In genomic region chr7:75531359-75531821, GRCh38 we compare ENCODE assay signal across 2 cellular contexts.
TF ChIP-seq lines count a peak whose summit lies in the region.

No MANE protein-coding gene starts in this region.

TF ChIP-seq in HEK293, 187 proteins besides CTCF, POLR2A, EP300 and RAD21 (continued from another document):
- TF ChIP-seq PRDM1 (tag by site-specific recombination; IDR thresholded peaks at IDR 0.05) (peak; percentile 48; the same call in 1 of the 2 replicates), PRDM10 (tag by site-specific recombination; IDR thresholded peaks at IDR 0.05) (peak; percentile 63), ZBTB8A (tag by site-specific recombination; IDR thresholded peaks at IDR 0.05) (no peak), OSR2 (tag by site-specific recombination; IDR thresholded peaks at IDR 0.05) (0 out of 2 replicates have a peak, but pooled peaks have one; percentile 32), KLF8 (tag by site-specific recombination; IDR thresholded peaks at IDR 0.05) (peak; percentile 51), ZSCAN30 (tag by site-specific recombination; IDR thresholded peaks at IDR 0.05) (no peak)
- TF ChIP-seq, protein P1, sequence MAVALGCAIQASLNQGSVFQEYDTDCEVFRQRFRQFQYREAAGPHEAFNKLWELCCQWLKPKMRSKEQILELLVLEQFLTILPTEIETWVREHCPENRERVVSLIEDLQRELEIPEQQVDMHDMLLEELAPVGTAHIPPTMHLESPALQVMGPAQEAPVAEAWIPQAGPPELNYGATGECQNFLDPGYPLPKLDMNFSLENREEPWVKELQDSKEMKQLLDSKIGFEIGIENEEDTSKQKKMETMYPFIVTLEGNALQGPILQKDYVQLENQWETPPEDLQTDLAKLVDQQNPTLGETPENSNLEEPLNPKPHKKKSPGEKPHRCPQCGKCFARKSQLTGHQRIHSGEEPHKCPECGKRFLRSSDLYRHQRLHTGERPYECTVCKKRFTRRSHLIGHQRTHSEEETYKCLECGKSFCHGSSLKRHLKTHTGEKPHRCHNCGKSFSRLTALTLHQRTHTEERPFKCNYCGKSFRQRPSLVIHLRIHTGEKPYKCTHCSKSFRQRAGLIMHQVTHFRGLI (tag by site-specific recombination; IDR thresholded peaks at IDR 0.05): peak; percentile 84

TF ChIP-seq in WTC11, 78 proteins besides CTCF, POLR2A, EP300 and RAD21 (continued from another document):
- TF ChIP-seq ZBTB21 (CRISPR knock-in tag; IDR thresholded peaks at IDR 0.05; ENCODE audit: borderline replicate concordance) (no peak), PRDM15 (CRISPR knock-in tag; IDR thresholded peaks at IDR 0.05) (no peak), ELF4 (CRISPR knock-in tag; IDR thresholded peaks at IDR 0.05; ENCODE audit: low read depth) (no peak), MXD4 (CRISPR knock-in tag; IDR thresholded peaks at IDR 0.05; ENCODE audit: borderline replicate concordance) (no peak)
- TF ChIP-seq, protein P2, sequence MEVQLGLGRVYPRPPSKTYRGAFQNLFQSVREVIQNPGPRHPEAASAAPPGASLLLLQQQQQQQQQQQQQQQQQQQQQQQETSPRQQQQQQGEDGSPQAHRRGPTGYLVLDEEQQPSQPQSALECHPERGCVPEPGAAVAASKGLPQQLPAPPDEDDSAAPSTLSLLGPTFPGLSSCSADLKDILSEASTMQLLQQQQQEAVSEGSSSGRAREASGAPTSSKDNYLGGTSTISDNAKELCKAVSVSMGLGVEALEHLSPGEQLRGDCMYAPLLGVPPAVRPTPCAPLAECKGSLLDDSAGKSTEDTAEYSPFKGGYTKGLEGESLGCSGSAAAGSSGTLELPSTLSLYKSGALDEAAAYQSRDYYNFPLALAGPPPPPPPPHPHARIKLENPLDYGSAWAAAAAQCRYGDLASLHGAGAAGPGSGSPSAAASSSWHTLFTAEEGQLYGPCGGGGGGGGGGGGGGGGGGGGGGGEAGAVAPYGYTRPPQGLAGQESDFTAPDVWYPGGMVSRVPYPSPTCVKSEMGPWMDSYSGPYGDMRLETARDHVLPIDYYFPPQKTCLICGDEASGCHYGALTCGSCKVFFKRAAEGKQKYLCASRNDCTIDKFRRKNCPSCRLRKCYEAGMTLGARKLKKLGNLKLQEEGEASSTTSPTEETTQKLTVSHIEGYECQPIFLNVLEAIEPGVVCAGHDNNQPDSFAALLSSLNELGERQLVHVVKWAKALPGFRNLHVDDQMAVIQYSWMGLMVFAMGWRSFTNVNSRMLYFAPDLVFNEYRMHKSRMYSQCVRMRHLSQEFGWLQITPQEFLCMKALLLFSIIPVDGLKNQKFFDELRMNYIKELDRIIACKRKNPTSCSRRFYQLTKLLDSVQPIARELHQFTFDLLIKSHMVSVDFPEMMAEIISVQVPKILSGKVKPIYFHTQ (CRISPR knock-in tag; IDR thresholded peaks at IDR 0.05): no peak
